In genomic region chr5:84578226-84578625, GRCh38 we compare ENCODE assay signal across 23 cellular contexts.
"Had no signal": no experiment of that assay in that cellular context is flagged by ENCODE, and none has a peak within 500 bp of the region (broad histone marks: within the 10 kb centered on the region; RNA-seq: fewer than 3 reads in every experiment).

No MANE protein-coding gene starts in this region.

- H3K4me3 ChIP-seq: esophagus squamous epithelium, gastroesophageal sphincter, psoas muscle, spleen, stomach, suprapubic skin, tibial artery, upper lobe of right lung had no signal

- H3K36me3 Mint-ChIP-seq: naive thymus-derived CD4-positive, alpha-beta T cell had no signal

- H3K4me1 Mint-ChIP-seq: central memory CD8-positive, alpha-beta T cell; immature natural killer cell; naive thymus-derived CD4-positive, alpha-beta T cell; nephron progenitor cell had no signal

- H3K27me3 Mint-ChIP-seq: central memory CD8-positive, alpha-beta T cell; effector memory CD8-positive, alpha-beta T cell; naive thymus-derived CD4-positive, alpha-beta T cell had no signal

- H3K27ac Mint-ChIP-seq: effector memory CD8-positive, alpha-beta T cell; immature natural killer cell; naive thymus-derived CD4-positive, alpha-beta T cell; nephron progenitor cell had no signal

- ATAC-seq: effector memory CD8-positive, alpha-beta T cell; gastroesophageal sphincter; left colon; naive thymus-derived CD4-positive, alpha-beta T cell; psoas muscle; sciatic nerve; upper lobe of right lung had no signal

- FAIRE-seq: keratinocyte had no signal

- DNase-seq: effector memory CD8-positive, alpha-beta T cell; esophagus squamous epithelium; foreskin fibroblast; immature natural killer cell; left colon; mammary epithelial cell; naive thymus-derived CD4-positive, alpha-beta T cell; nephron progenitor cell; psoas muscle; spleen; stimulated activated CD4-positive, alpha-beta T cell treated with anti-CD3 and anti-CD28 coated beads, Interleukin-15, amount 100 ng/mL, for 24 hours; stimulated activated CD4-positive, alpha-beta T cell treated with anti-CD3 and anti-CD28 coated beads, Interleukin-1b, Interleukin-23, amount 100 ng/mL, for 48 hours; stimulated activated CD4-positive, alpha-beta T cell treated with anti-CD3 and anti-CD28 coated beads, Interleukin-4, amount 100 ng/mL, for 4 hours; stimulated activated naive CD4-positive, alpha-beta T cell; stomach; tibial artery; upper lobe of right lung had no signal

- H3K4me3 Mint-ChIP-seq: central memory CD8-positive, alpha-beta T cell; effector memory CD8-positive, alpha-beta T cell; immature natural killer cell; naive thymus-derived CD4-positive, alpha-beta T cell; nephron progenitor cell had no signal

- H3K9me3 Mint-ChIP-seq: nephron progenitor cell had no signal

- H3K9me3 ChIP-seq: esophagus squamous epithelium, gastroesophageal sphincter, neutrophil, psoas muscle, suprapubic skin, tibial artery, upper lobe of right lung had no signal

- H3K27ac ChIP-seq: esophagus squamous epithelium, gastroesophageal sphincter, neutrophil, psoas muscle, spleen, stomach, suprapubic skin, tibial artery, upper lobe of right lung had no signal

- H3K4me1 ChIP-seq: esophagus squamous epithelium, gastroesophageal sphincter, psoas muscle, spleen, stomach, suprapubic skin, tibial artery, upper lobe of right lung had no signal

- H3K36me3 ChIP-seq: esophagus squamous epithelium, gastroesophageal sphincter, neutrophil, spleen, stomach, suprapubic skin, tibial artery, upper lobe of right lung had no signal

- H3K27me3 ChIP-seq: esophagus squamous epithelium, gastroesophageal sphincter, neutrophil, spleen, stomach, suprapubic skin, tibial artery, upper lobe of right lung had no signal
